In genomic region chr10:1201010-1201807, GRCh38 we compare ENCODE assay signal across 20 cellular contexts.
DNase-seq lines count a peak whose midpoint lies in the region; ATAC-seq and TF ChIP-seq lines count a peak whose summit lies in the region.
"Had no signal": no experiment of that assay in that cellular context is flagged by ENCODE, and none has a peak within 500 bp of the region (broad histone marks: within the 10 kb centered on the region; RNA-seq: fewer than 3 reads in every experiment).

No MANE protein-coding gene starts in this region.

- intact Hi-C loops in dorsolateral prefrontal cortex (cut with DNase I): no loop called here

- TF ChIP-seq CTCF in dorsolateral prefrontal cortex (IDR thresholded peaks at IDR 0.05 in 54 of 56, conservative IDR thresholded peaks at IDR 0.05 in 2 of 56; ENCODE audit: low read depth in 1 of 56, partially characterized antibody in 56 of 56): no peak

- peak overlapping the region; percentile 15 for H3K4me3 Mint-ChIP-seq in activated naive CD4-positive, alpha-beta T cell treated with anti-CD3 and anti-CD28 coated beads, Interleukin-2, amount 50 U/mL, for 24 hours
- H3K4me3 Mint-ChIP-seq: CD4-positive, alpha-beta memory T cell had no signal

- H3K9me3 ChIP-seq in trophoblast cell (ENCODE audit: insufficient read depth, low read depth, low read length): peaks cover 2% of the 10 kb centered on the region
- H3K9me3 ChIP-seq: A549 had no signal

- DNase-seq in activated naive CD4-positive, alpha-beta T cell treated with anti-CD3 and anti-CD28 coated beads, Interleukin-2, amount 50 U/mL, for 72 hours (ENCODE audit: low spot score in 2 of 2): no peak
- DNase-seq in dorsolateral prefrontal cortex (peak in 4 of 10 donors; percentile 19 to 39 (median 34)), trophoblast cell (no peak)
- DNase-seq in activated CD4-positive, alpha-beta T cell treated with anti-CD3 and anti-CD28 coated beads for 4 hours: no peak
- DNase-seq: CD4-positive, alpha-beta memory T cell; DMS79 treated with DMSO at 0.1 percent for 48 hours; H7; NCI-H1048; NCI-H1436 treated with DMSO at 0.1 percent for 48 hours; NCI-H2081; NCI-H510A; NCI-H82; OCI-M1; Right ventricle myocardium superior had no signal

- H3K14ac ChIP-seq in trophoblast cell (ENCODE audit: low read length): no peak overlapping the region

- no peaks in the 10 kb centered on the region for H3K9me3 Mint-ChIP-seq in activated naive CD4-positive, alpha-beta T cell treated with anti-CD3 and anti-CD28 coated beads, Interleukin-2, amount 50 U/mL, for 24 hours
- H3K9me3 Mint-ChIP-seq in activated naive CD4-positive, alpha-beta T cell treated with anti-CD3 and anti-CD28 coated beads, Interleukin-2, amount 50 U/mL, for 72 hours: no peaks in the 10 kb centered on the region
- H3K9me3 Mint-ChIP-seq: CD4-positive, alpha-beta memory T cell had no signal

- no peak overlapping the region for H4K8ac ChIP-seq in trophoblast cell (ENCODE audit: low read depth, low read length)

- peak overlapping the region; percentile 87 to 100 (median 99) for H3K27ac ChIP-seq in dorsolateral prefrontal cortex
- no peak overlapping the region for H3K27ac ChIP-seq in trophoblast cell (ENCODE audit: low read depth, low read length)
- H3K27ac ChIP-seq: A549, HL-60, SK-N-MC had no signal

- H3K27me3 Mint-ChIP-seq in activated naive CD4-positive, alpha-beta T cell treated with anti-CD3 and anti-CD28 coated beads, Interleukin-2, amount 50 U/mL, for 24 hours: no peaks in the 10 kb centered on the region

- no peak for ATAC-seq in activated naive CD4-positive, alpha-beta T cell treated with anti-CD3 and anti-CD28 coated beads, Interleukin-2, amount 50 U/mL, for 72 hours
- no peak for ATAC-seq in GM18907 (IDR thresholded peaks at IDR 0.05; ENCODE audit: unreplicated experiment)
- ATAC-seq in HG03135 (IDR thresholded peaks at IDR 0.05; ENCODE audit: unreplicated experiment): no peak
- ATAC-seq: A549 had no signal

- no peak overlapping the region for H3K4ac ChIP-seq in trophoblast cell (ENCODE audit: low read depth, low read length)

- no peaks in the 10 kb centered on the region for H3K36me3 Mint-ChIP-seq in activated naive CD4-positive, alpha-beta T cell treated with anti-CD3 and anti-CD28 coated beads, Interleukin-2, amount 50 U/mL, for 24 hours
- no peaks in the 10 kb centered on the region for H3K36me3 Mint-ChIP-seq in activated naive CD4-positive, alpha-beta T cell treated with anti-CD3 and anti-CD28 coated beads, Interleukin-2, amount 50 U/mL, for 72 hours
- H3K36me3 Mint-ChIP-seq: CD4-positive, alpha-beta memory T cell had no signal

- no peak overlapping the region for H2BK12ac ChIP-seq in trophoblast cell (ENCODE audit: low read length)

- no peaks in the 10 kb centered on the region for H3K79me2 ChIP-seq in trophoblast cell (ENCODE audit: control insufficient read depth, insufficient read depth, low read length, poor library complexity)

- no CpG with 5 or more reads among the region's 22 CpGs for WGBS in trophoblast cell (ENCODE audit: extremely low coverage, insufficient coverage, insufficient read length)

- H3K4me3 ChIP-seq in dorsolateral prefrontal cortex: peak overlapping the region in 8 of 59 donors; percentile 4 to 66 (median 44)
- H3K4me3 ChIP-seq in trophoblast cell (ENCODE audit: low read depth, low read length): peak overlapping the region; percentile 52
- H3K4me3 ChIP-seq: A549, SK-N-MC had no signal

- H2BK120ac ChIP-seq in trophoblast cell (ENCODE audit: insufficient read depth, low read length, poor library complexity): no peak overlapping the region

- H3K27me3 ChIP-seq in dorsolateral prefrontal cortex: peaks cover 0 to 5% (median 0%) of the 10 kb centered on the region in 45 donors
- H3K27me3 ChIP-seq in trophoblast cell (ENCODE audit: insufficient read depth, low read length): no peaks in the 10 kb centered on the region

- no peaks in the 10 kb centered on the region for H3K79me1 ChIP-seq in trophoblast cell (ENCODE audit: low read length)

- no peak overlapping the region for H2AK5ac ChIP-seq in trophoblast cell (ENCODE audit: low read length)

- H3K23ac ChIP-seq in trophoblast cell (ENCODE audit: low read length): no peak overlapping the region

- H2BK5ac ChIP-seq in trophoblast cell (ENCODE audit: low read depth, low read length, poor library complexity): no peak overlapping the region

- no peak overlapping the region for H4K12ac ChIP-seq in trophoblast cell (ENCODE audit: low read depth, low read length)

- H2AFZ ChIP-seq in trophoblast cell (ENCODE audit: insufficient read depth, low read length, poor library complexity): no peak overlapping the region

- H3K36me3 ChIP-seq in trophoblast cell (ENCODE audit: control insufficient read depth in 1 of 2, insufficient read depth in 2 of 2, low read length in 2 of 2): no peaks in the 10 kb centered on the region

- H4K91ac ChIP-seq in trophoblast cell (ENCODE audit: low read depth, low read length): no peak overlapping the region

- H3K4me1 ChIP-seq in trophoblast cell (ENCODE audit: control insufficient read depth in 1 of 2, insufficient read depth in 2 of 2, low read length in 2 of 2): no peaks in the 10 kb centered on the region
- H3K4me1 ChIP-seq: A549 had no signal

- H3K27ac Mint-ChIP-seq in activated naive CD4-positive, alpha-beta T cell treated with anti-CD3 and anti-CD28 coated beads, Interleukin-2, amount 50 U/mL, for 24 hours: no peak overlapping the region
- H3K27ac Mint-ChIP-seq in activated naive CD4-positive, alpha-beta T cell treated with anti-CD3 and anti-CD28 coated beads, Interleukin-2, amount 50 U/mL, for 72 hours: no peak overlapping the region
- H3K27ac Mint-ChIP-seq: CD4-positive, alpha-beta memory T cell had no signal

- H3K4me1 Mint-ChIP-seq in activated naive CD4-positive, alpha-beta T cell treated with anti-CD3 and anti-CD28 coated beads, Interleukin-2, amount 50 U/mL, for 24 hours: no peaks in the 10 kb centered on the region
- H3K4me1 Mint-ChIP-seq: CD4-positive, alpha-beta memory T cell had no signal

- no peak overlapping the region for H3K4me2 ChIP-seq in trophoblast cell (ENCODE audit: low read length)
- H3K4me2 ChIP-seq: A549 had no signal

- no peak overlapping the region for H3K9ac ChIP-seq in trophoblast cell (ENCODE audit: low read length)

- H3K18ac ChIP-seq in trophoblast cell (ENCODE audit: low read length): no peak overlapping the region
